In genomic region chr2:161045726-161046125, GRCh38 we compare ENCODE assay signal across 1 cellular context.
TF ChIP-seq lines count a peak whose summit lies in the region.

No MANE protein-coding gene starts in this region.

TF ChIP-seq in IMR-90, 13 proteins besides CTCF, POLR2A, EP300 and RAD21 (continued from another document):
- TF ChIP-seq RCOR1 (IDR thresholded peaks at IDR 0.05; ENCODE audit: insufficient replicate concordance, low read length) (no peak), BHLHE40 (IDR thresholded peaks at IDR 0.05; ENCODE audit: low read depth, low read length) (no peak)
